In genomic region chr11:83063073-83063754, GRCh38 we compare ENCODE assay signal across 1 cellular context.
TF ChIP-seq lines count a peak whose summit lies in the region.

No MANE protein-coding gene starts in this region.

TF ChIP-seq in GM23338, 12 proteins besides CTCF, POLR2A, EP300 and RAD21 (continued from another document):
- no peak for TF ChIP-seq ZNF462 (CRISPR knock-in tag; IDR thresholded peaks at IDR 0.05)
- TF ChIP-seq CREB1 (CRISPR knock-in tag; IDR thresholded peaks at IDR 0.05; ENCODE audit: low read depth) = no peak
TF ChIP-seq in GM23338: peak in this region for 0.
